In genomic region chr5:153926201-153926600, GRCh38 we compare ENCODE assay signal across 27 cellular contexts.
"Had no signal": no experiment of that assay in that cellular context is flagged by ENCODE, and none has a peak within 500 bp of the region (broad histone marks: within the 10 kb centered on the region; RNA-seq: fewer than 3 reads in every experiment).

No MANE protein-coding gene starts in this region.

- H3K4me1 Mint-ChIP-seq: activated naive CD8-positive, alpha-beta T cell treated with anti-CD3 and anti-CD28 coated beads, Interleukin-2, amount 10 ng/mL, durations not matched to agents 7 days and 5 days; WTC11 had no signal

- DNase-seq: activated CD4-positive, alpha-beta T cell treated with anti-CD3 and anti-CD28 coated beads for 48 hours; activated CD4-positive, alpha-beta T cell treated with anti-CD3 and anti-CD28 coated beads, Interleukin-2, amount 50 U/mL, for 4 hours; activated CD4-positive, CD25-positive, alpha-beta regulatory T cell treated with anti-CD3 and anti-CD28 coated beads, Interleukin-2, amount 50 U/mL, for 72 hours; activated CD8-positive, alpha-beta memory T cell treated with anti-CD3 and anti-CD28 coated beads, Interleukin-2, amount 50 U/mL, for 48 hours; activated CD8-positive, alpha-beta T cell treated with anti-CD3 and anti-CD28 coated beads, Interleukin-2, amount 10 ng/mL, durations not matched to agents 7 days and 5 days; activated naive CD4-positive, alpha-beta T cell treated with anti-CD3 and anti-CD28 coated beads, Interleukin-2, amount 50 U/mL, for 16 hours; activated naive CD8-positive, alpha-beta T cell treated with anti-CD3 and anti-CD28 coated beads, Interleukin-2, amount 10 ng/mL, durations not matched to agents 7 days and 5 days; activated T-cell treated with anti-CD3 and anti-CD28 coated beads, Interleukin-2, amount 50 U/mL, for 1 hour; adrenal gland; anterior cingulate cortex; body of pancreas; central memory CD4-positive, alpha-beta T cell; NCI-H1048; NCI-H146; NCI-H1930; NCI-H2107; NCI-H2171 treated with DMSO at 0.1 percent for 48 hours; NCI-H226; NCI-H510A; NCI-H526 treated with DMSO at 0.1 percent for 48 hours; NCI-H82; RPMI8226 had no signal

- H3K27ac ChIP-seq: adrenal gland, body of pancreas, coronary artery, SK-N-MC had no signal

- H3K4me3 ChIP-seq: adrenal gland, body of pancreas, coronary artery, SK-N-MC had no signal

- H3K4me3 Mint-ChIP-seq: activated CD8-positive, alpha-beta T cell treated with anti-CD3 and anti-CD28 coated beads, Interleukin-2, amount 10 ng/mL, durations not matched to agents 7 days and 5 days; activated naive CD8-positive, alpha-beta T cell treated with anti-CD3 and anti-CD28 coated beads, Interleukin-2, amount 10 ng/mL, durations not matched to agents 7 days and 5 days; T-helper 1 cell treated with Interleukin-12 subunit alpha and Interleukin-12 subunit beta and Interleukin-4 antibody, amounts not matched to agents 30 μg/mL and 1 μg/mL, for 36 hours; WTC11 had no signal

- H3K36me3 ChIP-seq: adrenal gland had no signal

- H3K9me3 ChIP-seq: adrenal gland, body of pancreas had no signal

- ATAC-seq: activated CD8-positive, alpha-beta T cell treated with anti-CD3 and anti-CD28 coated beads, Interleukin-2, amount 10 ng/mL, durations not matched to agents 7 days and 5 days; body of pancreas; Right ventricle myocardium inferior; WTC11 had no signal

- H3K36me3 Mint-ChIP-seq: activated naive CD8-positive, alpha-beta T cell treated with anti-CD3 and anti-CD28 coated beads, Interleukin-2, amount 10 ng/mL, durations not matched to agents 7 days and 5 days had no signal

- H3K27ac Mint-ChIP-seq: activated CD8-positive, alpha-beta T cell treated with anti-CD3 and anti-CD28 coated beads, Interleukin-2, amount 10 ng/mL, durations not matched to agents 7 days and 5 days; activated naive CD8-positive, alpha-beta T cell treated with anti-CD3 and anti-CD28 coated beads, Interleukin-2, amount 10 ng/mL, durations not matched to agents 7 days and 5 days; T-helper 1 cell treated with Interleukin-12 subunit alpha and Interleukin-12 subunit beta and Interleukin-4 antibody, amounts not matched to agents 30 μg/mL and 1 μg/mL, for 36 hours; WTC11 had no signal

- H3K27me3 ChIP-seq: adrenal gland, body of pancreas had no signal

- H3K9me3 Mint-ChIP-seq: activated naive CD8-positive, alpha-beta T cell treated with anti-CD3 and anti-CD28 coated beads, Interleukin-2, amount 10 ng/mL, durations not matched to agents 7 days and 5 days; T-helper 1 cell treated with Interleukin-12 subunit alpha and Interleukin-12 subunit beta and Interleukin-4 antibody, amounts not matched to agents 30 μg/mL and 1 μg/mL, for 36 hours had no signal

- H3K4me1 ChIP-seq: adrenal gland, body of pancreas had no signal
